ENCODE assay signal across 6 cellular contexts in genomic region chr1:230558324-230558723, GRCh38.
"Had no signal": no experiment of that assay in that cellular context is flagged by ENCODE, and none has a peak within 500 bp of the region (broad histone marks: within the 10 kb centered on the region; RNA-seq: fewer than 3 reads in every experiment).

No MANE protein-coding gene starts in this region.

- H3K4me3 ChIP-seq: K562 had no signal

- H3K27ac ChIP-seq: HL-60 had no signal

- ATAC-seq: HepG2, K562 had no signal

- FAIRE-seq: HepG2, HTR-8/SVneo, K562 had no signal

- DNase-seq: IMR-90, KBM-7 had no signal
